In genomic region chr11:46718155-46719019, GRCh38 we compare ENCODE assay signal across 12 cellular contexts. TPM values are rescaled to one million over a fixed set of nuclear protein-coding genes. Genes with fewer than 3 reads are reported as not detected.
DNase-seq lines count a peak whose midpoint lies in the region; ATAC-seq and TF ChIP-seq lines count a peak whose summit lies in the region.
"Had no signal": no experiment of that assay in that cellular context is flagged by ENCODE, and none has a peak within 500 bp of the region (broad histone marks: within the 10 kb centered on the region; RNA-seq: fewer than 3 reads in every experiment).

No MANE protein-coding gene starts in this region.

- WGBS in SK-N-SH (ENCODE audit: low lambda C conversion rate): 82% methylated on average over 11 of the region's 11 CpGs
- 43% methylated on average over 9 of the region's 11 CpGs for WGBS in right lobe of liver (ENCODE audit: insufficient coverage, low coverage, low lambda C conversion rate, missing lambda C conversion rate)
- 87% methylated on average over 3 of the region's 11 CpGs; no CpG with 5 or more reads in 1 of the 2 donors for WGBS in gastroesophageal sphincter (ENCODE audit: low coverage in 1 of 2), 2 donors

- TF ChIP-seq EP300 in SK-N-SH (IDR thresholded peaks at IDR 0.05; ENCODE audit: borderline replicate concordance in 1 of 2, low read depth in 1 of 2, low read length in 1 of 2) (no peak), gastroesophageal sphincter (IDR thresholded peaks at IDR 0.05) (no peak)

- no peak for TF ChIP-seq RAD21 in SK-N-SH (IDR thresholded peaks at IDR 0.05; ENCODE audit: low read length)

- no peaks in the 10 kb centered on the region for H3K79me2 ChIP-seq in SK-N-SH (ENCODE audit: insufficient read depth)

- TF ChIP-seq CTCF in SK-N-SH (IDR thresholded peaks at IDR 0.05) (no peak), right lobe of liver (IDR thresholded peaks at IDR 0.05) (no peak), gastroesophageal sphincter (IDR thresholded peaks at IDR 0.05) (no peak), osteocyte (IDR thresholded peaks at IDR 0.05) (no peak)

- H3K27me3 ChIP-seq in CD4-positive, CD25-positive, alpha-beta regulatory T cell (ENCODE audit: control insufficient read depth, insufficient read depth, low read length): no peaks in the 10 kb centered on the region
- H3K27me3 ChIP-seq in SK-N-SH (ENCODE audit: insufficient read depth) (no peaks in the 10 kb centered on the region), right lobe of liver (no peaks in the 10 kb centered on the region), gastroesophageal sphincter (no peaks in the 10 kb centered on the region)

- H3K9ac ChIP-seq in SK-N-SH: no peak overlapping the region

- H3K4me3 Mint-ChIP-seq in CD4-positive, CD25-positive, alpha-beta regulatory T cell: no peak overlapping the region
- H3K4me3 Mint-ChIP-seq in osteocyte (ENCODE audit: unreplicated experiment): no peak overlapping the region

- no peak overlapping the region for H3K27ac ChIP-seq in CD4-positive, CD25-positive, alpha-beta regulatory T cell (ENCODE audit: insufficient read depth, low read length, poor library complexity, severe bottlenecking)
- no peak overlapping the region for H3K27ac ChIP-seq in SK-N-SH (ENCODE audit: low read depth in 2 of 2, low read length in 1 of 2)
- H3K27ac ChIP-seq in right lobe of liver: peak overlapping the region; percentile 41 to 94 (median 63)
- H3K27ac ChIP-seq in gastroesophageal sphincter: no peak overlapping the region
- H3K27ac ChIP-seq: thoracic aorta had no signal

- no peaks in the 10 kb centered on the region for H3K36me3 ChIP-seq in CD4-positive, CD25-positive, alpha-beta regulatory T cell (ENCODE audit: control insufficient read depth, insufficient read depth, low read length)
- no peaks in the 10 kb centered on the region for H3K36me3 ChIP-seq in SK-N-SH (replicated peaks in 1 of 2; ENCODE audit: control insufficient read depth in 1 of 2, insufficient read depth in 2 of 2, low read length in 1 of 2)
- peaks cover 0 to 16% (median 5%) of the 10 kb centered on the region in 4 donors for H3K36me3 ChIP-seq in right lobe of liver
- no peaks in the 10 kb centered on the region for H3K36me3 ChIP-seq in gastroesophageal sphincter
- H3K36me3 ChIP-seq: HAP-1, thoracic aorta had no signal

- TF ChIP-seq POLR2A in right lobe of liver (IDR thresholded peaks at IDR 0.05): peak; percentile 45
- TF ChIP-seq POLR2A in gastroesophageal sphincter (IDR thresholded peaks at IDR 0.05): no peak

- peak overlapping the region; percentile 40 to 78 (median 71) for H3K27ac Mint-ChIP-seq in CD4-positive, CD25-positive, alpha-beta regulatory T cell
- H3K27ac Mint-ChIP-seq in osteocyte (ENCODE audit: unreplicated experiment): no peak overlapping the region

- peaks cover 0 to 11% (median 5%) of the 10 kb centered on the region in 4 donors for H3K4me1 Mint-ChIP-seq in CD4-positive, CD25-positive, alpha-beta regulatory T cell
- H3K4me1 Mint-ChIP-seq in osteocyte (ENCODE audit: unreplicated experiment): peaks cover 24% of the 10 kb centered on the region

- no peaks in the 10 kb centered on the region for H3K9me3 ChIP-seq in CD4-positive, CD25-positive, alpha-beta regulatory T cell (ENCODE audit: control insufficient read depth in 2 of 2, low read length in 2 of 2)
- H3K9me3 ChIP-seq in SK-N-SH: no peaks in the 10 kb centered on the region
- H3K9me3 ChIP-seq in right lobe of liver: no peaks in the 10 kb centered on the region
- no peaks in the 10 kb centered on the region for H3K9me3 ChIP-seq in gastroesophageal sphincter
- H3K9me3 ChIP-seq: HAP-1, thoracic aorta had no signal

- peaks cover 9% of the 10 kb centered on the region for H3K4me1 ChIP-seq in CD4-positive, CD25-positive, alpha-beta regulatory T cell (ENCODE audit: control insufficient read depth, insufficient read depth, low read length, poor library complexity, severe bottlenecking)
- H3K4me1 ChIP-seq in SK-N-SH (ENCODE audit: control insufficient read depth in 1 of 2, insufficient read depth in 2 of 2, low read depth in 1 of 2, low read length in 1 of 2) (peaks cover 0 to 9% of the 10 kb centered on the region in 2 experiments; a peak in 2 of 4 replicates), right lobe of liver (peaks cover 0 to 61% (median 17%) of the 10 kb centered on the region in 4 donors), gastroesophageal sphincter (no peaks in the 10 kb centered on the region)
- H3K4me1 ChIP-seq: HAP-1 had no signal

- intact Hi-C loops in right lobe of liver (cut with DNase I) (no loop called here), sciatic nerve (cut with DNase I) (no loop called here)

- peak in 1 of 2 donors; percentile 64 for ATAC-seq in CD4-positive, CD25-positive, alpha-beta regulatory T cell (ENCODE audit: low read depth in 2 of 2)
- peak; percentile 74 to 91 (median 82) for ATAC-seq in right lobe of liver
- ATAC-seq in gastroesophageal sphincter: no peak
- no peak for ATAC-seq in sciatic nerve

- no peaks in the 10 kb centered on the region for H4K20me1 ChIP-seq in SK-N-SH (ENCODE audit: insufficient read depth)

- no peaks in the 10 kb centered on the region for H3K9me3 Mint-ChIP-seq in CD4-positive, CD25-positive, alpha-beta regulatory T cell
- no peaks in the 10 kb centered on the region for H3K9me3 Mint-ChIP-seq in osteocyte (ENCODE audit: unreplicated experiment)

- no peaks in the 10 kb centered on the region for H3K36me3 Mint-ChIP-seq in CD4-positive, CD25-positive, alpha-beta regulatory T cell
- no peaks in the 10 kb centered on the region for H3K36me3 Mint-ChIP-seq in osteocyte (ENCODE audit: unreplicated experiment)

- peak overlapping the region; percentile 65; the same call in 1 of the 2 replicates for H2AFZ ChIP-seq in SK-N-SH (ENCODE audit: low read depth)

- DNase-seq in CD4-positive, CD25-positive, alpha-beta regulatory T cell: peak in 1 of 3 donors; percentile 64
- DNase-seq in HuH-7 (ENCODE audit: low spot score) (peak; percentile 85), SK-N-SH (no peak), right lobe of liver (peak; percentile 91 to 98 (median 97)), 8988T (no peak), osteocyte (ENCODE audit: extremely low spot score, unreplicated experiment) (no peak), sciatic nerve (ENCODE audit: low spot score) (no peak)
- DNase-seq: hippocampal formation had no signal

- no peak overlapping the region for H3K4me3 ChIP-seq in CD4-positive, CD25-positive, alpha-beta regulatory T cell (ENCODE audit: low read depth, low read length)
- no peak overlapping the region for H3K4me3 ChIP-seq in SK-N-SH (ENCODE audit: low read depth in 2 of 2, low read length in 1 of 2)
- H3K4me3 ChIP-seq in right lobe of liver: peak overlapping the region in 2 of 3 donors; percentile 87 to 88
- no peak overlapping the region for H3K4me3 ChIP-seq in gastroesophageal sphincter
- H3K4me3 ChIP-seq: HAP-1, thoracic aorta had no signal

- H3K4me2 ChIP-seq in SK-N-SH: no peak overlapping the region

- CTCF ChIA-PET in SK-N-SH (lab: Yijun Ruan, JAX): no interaction called here

- no peaks in the 10 kb centered on the region for H3K9me2 ChIP-seq in SK-N-SH

- no peaks in the 10 kb centered on the region for H3K27me3 Mint-ChIP-seq in CD4-positive, CD25-positive, alpha-beta regulatory T cell
- no peaks in the 10 kb centered on the region for H3K27me3 Mint-ChIP-seq in osteocyte (ENCODE audit: unreplicated experiment)

- H3F3A ChIP-seq in SK-N-SH (replicated peaks; ENCODE audit: insufficient read depth): peaks cover 15% of the 10 kb centered on the region

- POLR2A ChIA-PET in SK-N-SH (lab: Yijun Ruan, JAX): interaction anchor here (0.5 kb wide), 1 partner anchor 28 kb away, joined by 3 read pairs; no protein-coding TSS in a partner anchor

TF ChIP-seq in SK-N-SH, 30 proteins besides CTCF, POLR2A, EP300 and RAD21:
- TF ChIP-seq CHD2 (IDR thresholded peaks at IDR 0.05; ENCODE audit: low read length, partially characterized antibody): no peak
- no peak for TF ChIP-seq FOXJ3 (CRISPR knock-in tag; IDR thresholded peaks at IDR 0.05)
TF ChIP-seq in SK-N-SH: peak in this region for 0.

RNA-seq across cellular contexts. Expression of gene F2, which starts 0.6 kb away (rescaled TPM):
- not detected for total RNA-seq in CD4-positive, CD25-positive, alpha-beta regulatory T cell
- polyA plus RNA-seq in CD4-positive, CD25-positive, alpha-beta regulatory T cell: not detected
- 0.07 TPM in 1 of 2 replicates, not detected in the other for polyA plus RNA-seq in SK-N-SH (2012; rRNA removed)
- polyA plus RNA-seq in SK-N-SH (2012; cell fraction: cytosol; rRNA removed): not detected in 2 replicates
- 0.04 TPM in 1 of 2 replicates, not detected in the other for polyA plus RNA-seq in SK-N-SH (2012; cell fraction: nucleus; rRNA removed)
- total RNA-seq in right lobe of liver (1,000 to 10,000 TPM in 3 of 6 experiments, 100 to 1,000 TPM in 3; 825 to 1,339 (median 1,089) TPM), gastroesophageal sphincter (1 to 10 TPM in 1 of 4 donors, under 1 TPM in 1, not detected in 2; 0.62 to 3.6 TPM), osteocyte (0.19 TPM in 1 of 2 replicates, not detected in the other), sciatic nerve (not detected)
- total RNA-seq: NCI-H460, thoracic aorta had no signal

RNA-seq across cellular contexts. Expression of gene ZNF408, which starts 17.6 kb away (rescaled TPM):
- total RNA-seq in CD4-positive, CD25-positive, alpha-beta regulatory T cell: 12.4 TPM
- polyA plus RNA-seq in CD4-positive, CD25-positive, alpha-beta regulatory T cell: 10 to 100 TPM in 1 of 4 donors, 1 to 10 TPM in 3; 6.3 to 12.9 (median 8.0) TPM
- polyA plus RNA-seq in SK-N-SH (2012; rRNA removed): 5.9 and 7.1 TPM in 2 replicates
- 3.7 and 5.4 TPM in 2 replicates for polyA plus RNA-seq in SK-N-SH (2012; cell fraction: cytosol; rRNA removed)
- 19.3 and 23.1 TPM in 2 replicates for polyA plus RNA-seq in SK-N-SH (2012; cell fraction: nucleus; rRNA removed)
- total RNA-seq in right lobe of liver: 10 to 100 TPM in 1 of 6 experiments, 1 to 10 TPM in 5; 4.0 to 16.3 (median 6.9) TPM
- total RNA-seq in gastroesophageal sphincter: 10 to 100 TPM in 3 of 4 donors, 1 to 10 TPM in 1; 4.7 to 14.2 (median 10.4) TPM
- 11.2 and 14.5 TPM in 2 replicates for total RNA-seq in osteocyte
- 6.5 TPM for total RNA-seq in sciatic nerve

RNA-seq across cellular contexts. Expression of gene ARHGAP1, which starts 18.0 kb away (rescaled TPM):
- 72.5 TPM for total RNA-seq in CD4-positive, CD25-positive, alpha-beta regulatory T cell
- polyA plus RNA-seq in CD4-positive, CD25-positive, alpha-beta regulatory T cell: 10 to 100 TPM; 46.6 to 63.6 (median 51.1) TPM
- 21.3 and 27.1 TPM in 2 replicates for polyA plus RNA-seq in SK-N-SH (2012; rRNA removed)
- 15.1 and 19.6 TPM in 2 replicates for polyA plus RNA-seq in SK-N-SH (2012; cell fraction: cytosol; rRNA removed)
- 40.7 and 43.0 TPM in 2 replicates for polyA plus RNA-seq in SK-N-SH (2012; cell fraction: nucleus; rRNA removed)
- total RNA-seq in right lobe of liver: 10 to 100 TPM; 26.5 to 46.2 (median 30.9) TPM
- total RNA-seq in gastroesophageal sphincter: 100 to 1,000 TPM in 1 of 4 donors, 10 to 100 TPM in 3; 57.3 to 105 (median 64.0) TPM
- total RNA-seq in osteocyte: 97.2 and 98.1 TPM in 2 replicates
- total RNA-seq in sciatic nerve: 78.6 TPM

Comparison
In these comparisons a context has a peak if more than half of its experiments do, and no peak if none do; other contexts are left out.
1. ATAC-seq: peak in right lobe of liver (4 of 4); none in gastroesophageal sphincter (single experiment) and sciatic nerve (single experiment).
2. DNase-seq: peak in HuH-7 (single experiment) and right lobe of liver (3 of 3); none in SK-N-SH (single experiment), 8988T (single experiment), osteocyte (single experiment) and sciatic nerve (single experiment).
3. H3K27ac ChIP-seq: peak in right lobe of liver (3 of 3); none in CD4-positive, CD25-positive, alpha-beta regulatory T cell (single experiment), SK-N-SH (0 of 2) and gastroesophageal sphincter (0 of 4).
4. H3K4me3 ChIP-seq: peak in right lobe of liver (2 of 3); none in CD4-positive, CD25-positive, alpha-beta regulatory T cell (single experiment), SK-N-SH (0 of 2) and gastroesophageal sphincter (0 of 2).
5. RNA of gene F2, which starts 0.6 kb away (total RNA-seq): 825 to 1,339 TPM in right lobe of liver; 0.62 to 3.6 TPM in gastroesophageal sphincter, not detected in CD4-positive, CD25-positive, alpha-beta regulatory T cell (single experiment), 0.19 TPM in osteocyte and not detected in sciatic nerve (single experiment); every median in the first group is over 100 times any median in the second.